ENCODE assay signal across 23 cellular contexts in genomic region chrX:108292053-108292452, GRCh38.
"Had no signal": no experiment of that assay in that cellular context is flagged by ENCODE, and none has a peak within 500 bp of the region (broad histone marks: within the 10 kb centered on the region; RNA-seq: fewer than 3 reads in every experiment).

No MANE protein-coding gene starts in this region.

- H3K27ac ChIP-seq: esophagus squamous epithelium, left ventricle myocardium inferior, neural progenitor cell, ovary, prostate gland, right lobe of liver, suprapubic skin, thyroid gland, upper lobe of left lung, uterus had no signal

- H2AFZ ChIP-seq: neural progenitor cell had no signal

- H3K9ac ChIP-seq: neural progenitor cell had no signal

- DNase-seq: effector memory CD8-positive, alpha-beta T cell; esophagus squamous epithelium; foreskin fibroblast; glutamatergic neuron; kidney; left cardiac atrium; left ventricle myocardium inferior; mesenchymal stem cell; midbrain; nucleus accumbens; ovary; right lobe of liver; stimulated activated CD4-positive, alpha-beta T cell treated with anti-CD3 and anti-CD28 coated beads, Interleukin-4, amount 100 ng/mL, for 1 hour; stimulated activated CD8-positive, alpha-beta memory T cell treated with anti-CD3 and anti-CD28 coated beads, Interleukin-4, amount 100 ng/mL, for 48 hours; stimulated activated naive CD8-positive, alpha-beta T cell treated with anti-CD3 and anti-CD28 coated beads, Interleukin-15, Interleukin-2, amounts not matched to agents 100 U/mL and 50 U/mL, for 24 hours; thyroid gland; upper lobe of left lung; uterus had no signal

- H3K27me3 ChIP-seq: esophagus squamous epithelium, gastroesophageal sphincter, neural progenitor cell, ovary, right lobe of liver, suprapubic skin, thyroid gland, upper lobe of left lung, uterus had no signal

- H3K4me3 ChIP-seq: esophagus squamous epithelium, gastroesophageal sphincter, left ventricle myocardium inferior, lung, neural progenitor cell, ovary, prostate gland, right lobe of liver, suprapubic skin, thyroid gland, upper lobe of left lung, uterus had no signal

- H3K4me1 ChIP-seq: esophagus squamous epithelium, left ventricle myocardium inferior, neural progenitor cell, prostate gland, right lobe of liver, suprapubic skin, thyroid gland, upper lobe of left lung, uterus had no signal

- H3K9me3 ChIP-seq: gastroesophageal sphincter, left ventricle myocardium inferior, ovary, prostate gland, right lobe of liver, suprapubic skin, thyroid gland, uterus had no signal

- H3K4me2 ChIP-seq: neural progenitor cell had no signal

- H3K36me3 ChIP-seq: esophagus squamous epithelium, gastroesophageal sphincter, left ventricle myocardium inferior, neural progenitor cell, ovary, prostate gland, right lobe of liver, suprapubic skin, thyroid gland, upper lobe of left lung, uterus had no signal
